15 cellular contexts compared by ENCODE assay signal in the genomic region with DNA sequence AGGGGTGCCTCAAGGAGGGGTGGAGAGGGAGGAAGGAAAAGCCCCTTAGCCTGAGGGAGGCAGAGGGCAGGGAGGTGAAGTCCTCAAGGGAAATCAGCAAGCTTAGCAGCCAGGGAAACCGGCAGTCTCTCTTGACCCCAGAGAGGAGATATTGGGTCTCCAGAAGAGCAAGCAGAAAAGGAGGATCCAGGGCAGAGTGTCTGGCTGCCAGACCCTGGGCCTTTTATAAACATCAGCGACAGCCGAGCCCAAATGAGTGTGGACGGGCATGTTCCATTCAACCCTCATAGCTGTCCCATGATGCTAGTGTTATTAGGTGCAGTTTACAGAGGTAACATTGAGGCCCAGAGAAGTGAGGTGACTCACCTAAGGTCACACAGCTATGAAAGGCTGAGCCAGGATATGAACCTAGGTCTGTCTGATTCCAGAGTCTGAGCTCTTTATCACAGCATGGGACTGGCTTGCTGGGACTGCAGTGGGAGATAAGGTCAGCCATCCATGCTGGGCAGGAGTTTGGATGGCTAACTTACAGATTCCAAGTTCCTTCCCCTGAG. TPM values are rescaled to one million over a fixed set of nuclear protein-coding genes. Genes with fewer than 3 reads are reported as not detected.
DNase-seq lines count a peak whose midpoint lies in the region; ATAC-seq and TF ChIP-seq lines count a peak whose summit lies in the region.
"Had no signal": no experiment of that assay in that cellular context is flagged by ENCODE, and none has a peak within 500 bp of the region (broad histone marks: within the 10 kb centered on the region; RNA-seq: fewer than 3 reads in every experiment).

No MANE protein-coding gene starts in this region.

- H3K4me3 ChIP-seq in right atrium auricular region: no peak overlapping the region
- no peak overlapping the region for H3K4me3 ChIP-seq in esophagus squamous epithelium
- H3K4me3 ChIP-seq in osteoblast (ENCODE audit: insufficient read depth, low read length): no peak overlapping the region

- POLR2A ChIA-PET in HEK293T (lab: Yijun Ruan, JAX): interaction anchor here (1.7 kb wide), 1 partner anchor 25 kb away, joined by 5 read pairs; no protein-coding TSS in a partner anchor

- no peaks in the 10 kb centered on the region for H3K27me3 Mint-ChIP-seq in activated CD4-positive, alpha-beta T cell treated with anti-CD3 and anti-CD28 coated beads, Interleukin-2, amount 10 ng/mL, durations not matched to agents 24 days and 14 days
- H3K27me3 Mint-ChIP-seq: CD4-positive, CD25-positive, alpha-beta regulatory T cell had no signal

- no peak for TF ChIP-seq CTCF in right atrium auricular region (IDR thresholded peaks at IDR 0.05)
- TF ChIP-seq CTCF in esophagus squamous epithelium (IDR thresholded peaks at IDR 0.05): no peak
- TF ChIP-seq CTCF in osteoblast (IDR thresholded peaks at IDR 0.05; ENCODE audit: extremely low read depth, low read depth, low read length): no peak

- CTCF ChIA-PET in HEK293T (lab: Yijun Ruan, JAX): interaction anchor here (0.6 kb wide), 1 partner anchor 43 kb away, joined by 3 read pairs; no protein-coding TSS in a partner anchor

- WGBS in esophagus squamous epithelium, 2 donors: 67 to 75% methylated on average over 4 of the region's 4 CpGs

- peak; percentile 52 for DNase-seq in right atrium auricular region (ENCODE audit: low spot score)
- no peak for DNase-seq in left ventricle myocardium superior
- DNase-seq in esophagus squamous epithelium (lab: John Stamatoyannopoulos, UW): no peak
- DNase-seq in osteoblast (ENCODE audit: insufficient read length, low spot score, missing footprints): peak; percentile 79
- DNase-seq in activated CD4-positive, alpha-beta T cell treated with anti-CD3 and anti-CD28 coated beads, Interleukin-2, amount 10 ng/mL, durations not matched to agents 24 days and 14 days: no peak
- DNase-seq in HEK293T (ENCODE audit: extremely low spot score): no peak
- DNase-seq in G401 (ENCODE audit: low spot score): no peak
- DNase-seq: Caco-2; CD4-positive, CD25-positive, alpha-beta regulatory T cell; EL; NCI-H1048; NCI-H1436 treated with DMSO at 0.1 percent for 48 hours; NCI-H2081; NCI-H524 had no signal

- no peaks in the 10 kb centered on the region for H3K79me2 ChIP-seq in osteoblast (ENCODE audit: insufficient read depth, low read length)

- peaks cover 28% of the 10 kb centered on the region for H4K20me1 ChIP-seq in osteoblast (ENCODE audit: insufficient read depth, low read length)

- intact Hi-C loops in left ventricle myocardium superior (cut with micrococcal nuclease) (no loop called here), esophagus squamous epithelium (cut with DNase I) (no loop called here)
- intact Hi-C loops in activated CD4-positive, alpha-beta T cell treated with anti-CD3 and anti-CD28 coated beads, Interleukin-2, amount 10 ng/mL, durations not matched to agents 24 days and 14 days (cut with micrococcal nuclease): no loop called here

- no peak for ATAC-seq in left ventricle myocardium superior
- ATAC-seq: Panc1 had no signal

- no peaks in the 10 kb centered on the region for H3K36me3 Mint-ChIP-seq in activated CD4-positive, alpha-beta T cell treated with anti-CD3 and anti-CD28 coated beads, Interleukin-2, amount 10 ng/mL, durations not matched to agents 24 days and 14 days (ENCODE audit: low read depth)

- peak overlapping the region; percentile 59 to 87 for H3K27ac ChIP-seq in right atrium auricular region
- peak overlapping the region in 3 of 4 donors; percentile 32 to 85 (median 81) for H3K27ac ChIP-seq in esophagus squamous epithelium
- no peak overlapping the region for H3K27ac ChIP-seq in osteoblast (ENCODE audit: low read depth, low read length)

- no peak overlapping the region for H3K27ac Mint-ChIP-seq in activated CD4-positive, alpha-beta T cell treated with anti-CD3 and anti-CD28 coated beads, Interleukin-2, amount 10 ng/mL, durations not matched to agents 24 days and 14 days

- H3K4me3 Mint-ChIP-seq in activated CD4-positive, alpha-beta T cell treated with anti-CD3 and anti-CD28 coated beads, Interleukin-2, amount 10 ng/mL, durations not matched to agents 24 days and 14 days: no peak overlapping the region

- H3K36me3 ChIP-seq in right atrium auricular region: no peaks in the 10 kb centered on the region
- no peaks in the 10 kb centered on the region for H3K36me3 ChIP-seq in esophagus squamous epithelium
- no peaks in the 10 kb centered on the region for H3K36me3 ChIP-seq in osteoblast (ENCODE audit: insufficient read depth, low read length)

- H3K4me1 ChIP-seq in right atrium auricular region: peaks cover 0 to 60% of the 10 kb centered on the region in 2 donors
- H3K4me1 ChIP-seq in esophagus squamous epithelium: peaks cover 38 to 75% (median 42%) of the 10 kb centered on the region in 3 donors
- peaks cover 12% of the 10 kb centered on the region for H3K4me1 ChIP-seq in osteoblast (ENCODE audit: insufficient read depth, low read length)

- in situ Hi-C loops in G401 (cut with HindIII; ENCODE audit: low sequenced_read_pairs): no loop called here

- H2AFZ ChIP-seq in osteoblast (ENCODE audit: low read length): no peak overlapping the region

- H3K9me3 ChIP-seq in right atrium auricular region (no peaks in the 10 kb centered on the region), esophagus squamous epithelium (no peaks in the 10 kb centered on the region), osteoblast (ENCODE audit: low read depth, low read length) (no peaks in the 10 kb centered on the region)
- H3K9me3 ChIP-seq: Caco-2 had no signal

- no peaks in the 10 kb centered on the region for H3K4me1 Mint-ChIP-seq in activated CD4-positive, alpha-beta T cell treated with anti-CD3 and anti-CD28 coated beads, Interleukin-2, amount 10 ng/mL, durations not matched to agents 24 days and 14 days

- H3K27me3 ChIP-seq in right atrium auricular region (no peaks in the 10 kb centered on the region), esophagus squamous epithelium (no peaks in the 10 kb centered on the region), osteoblast (ENCODE audit: insufficient read depth, low read length) (no peaks in the 10 kb centered on the region)

- H3K9me3 Mint-ChIP-seq in activated CD4-positive, alpha-beta T cell treated with anti-CD3 and anti-CD28 coated beads, Interleukin-2, amount 10 ng/mL, durations not matched to agents 24 days and 14 days: no peaks in the 10 kb centered on the region
- H3K9me3 Mint-ChIP-seq: CD4-positive, CD25-positive, alpha-beta regulatory T cell had no signal

- H3K4me2 ChIP-seq in osteoblast (ENCODE audit: insufficient read depth, low read length): no peak overlapping the region

- TF ChIP-seq POLR2A in esophagus squamous epithelium (IDR thresholded peaks at IDR 0.05): no peak

TF ChIP-seq in HEK293T, 16 proteins besides CTCF, POLR2A, EP300 and RAD21:
- TF ChIP-seq, protein P1, sequence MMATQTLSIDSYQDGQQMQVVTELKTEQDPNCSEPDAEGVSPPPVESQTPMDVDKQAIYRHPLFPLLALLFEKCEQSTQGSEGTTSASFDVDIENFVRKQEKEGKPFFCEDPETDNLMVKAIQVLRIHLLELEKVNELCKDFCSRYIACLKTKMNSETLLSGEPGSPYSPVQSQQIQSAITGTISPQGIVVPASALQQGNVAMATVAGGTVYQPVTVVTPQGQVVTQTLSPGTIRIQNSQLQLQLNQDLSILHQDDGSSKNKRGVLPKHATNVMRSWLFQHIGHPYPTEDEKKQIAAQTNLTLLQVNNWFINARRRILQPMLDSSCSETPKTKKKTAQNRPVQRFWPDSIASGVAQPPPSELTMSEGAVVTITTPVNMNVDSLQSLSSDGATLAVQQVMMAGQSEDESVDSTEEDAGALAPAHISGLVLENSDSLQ (IDR thresholded peaks at IDR 0.05): no peak
- TF ChIP-seq ZNF384 (IDR thresholded peaks at IDR 0.05) (no peak), LEF1 (IDR thresholded peaks at IDR 0.05; ENCODE audit: borderline replicate concordance) (no peak)
TF ChIP-seq in HEK293T: peak in this region for 0.

RNA-seq across cellular contexts. Expression of gene PRDM11, which starts 9.3 kb away (rescaled TPM):
- 10 to 100 TPM; 13.5 to 27.6 TPM for total RNA-seq in right atrium auricular region
- 16.9 TPM for total RNA-seq in left ventricle myocardium superior
- 10 to 100 TPM in 1 of 4 donors, 1 to 10 TPM in 3; 3.9 to 13.9 (median 5.1) TPM for total RNA-seq in esophagus squamous epithelium
- 5.4 and 6.8 TPM in 2 replicates for total RNA-seq in osteoblast
- 1.4 and 1.9 TPM in 2 replicates for total RNA-seq in activated CD4-positive, alpha-beta T cell treated with anti-CD3 and anti-CD28 coated beads, Interleukin-2, amount 10 ng/mL, durations not matched to agents 24 days and 14 days
- total RNA-seq in G401 (2014; rRNA removed; shearing (Covaris generic)): 5.1 and 7.2 TPM in 2 replicates

Comparison
In these comparisons a context has a peak if more than half of its experiments do, and no peak if none do; other contexts are left out.
1. DNase-seq: peak in right atrium auricular region (single experiment) and osteoblast (single experiment); none in left ventricle myocardium superior (single experiment), esophagus squamous epithelium (single experiment), activated CD4-positive, alpha-beta T cell treated with anti-CD3 and anti-CD28 coated beads, Interleukin-2, amount 10 ng/mL, durations not matched to agents 24 days and 14 days (single experiment), HEK293T (single experiment) and G401 (single experiment).